ENCODE assay signal across 19 cellular contexts in the genomic region with DNA sequence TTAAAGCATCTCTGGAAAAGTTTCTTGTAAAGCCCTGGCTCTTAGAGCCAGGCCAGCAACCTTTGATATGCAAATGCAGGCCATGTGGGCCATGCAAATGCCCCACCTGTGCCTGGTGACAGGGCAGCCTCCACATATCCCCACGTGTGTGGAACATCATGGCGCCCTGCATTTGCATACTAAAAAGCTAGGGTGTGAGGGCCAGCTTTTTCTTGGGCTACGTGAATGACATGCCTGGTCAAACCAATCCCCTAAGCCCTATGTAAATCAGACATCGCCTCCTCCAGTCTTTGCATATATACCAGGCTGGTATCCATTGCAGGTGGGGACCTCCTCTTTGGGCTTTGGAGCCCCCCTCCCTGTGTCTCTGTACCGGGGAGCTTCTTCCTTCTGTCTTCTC. TPM values are rescaled to one million over a fixed set of nuclear protein-coding genes. Genes with fewer than 3 reads are reported as not detected.
DNase-seq lines count a peak whose midpoint lies in the region; FAIRE-seq and TF ChIP-seq lines count a peak whose summit lies in the region.
"Had no signal": no experiment of that assay in that cellular context is flagged by ENCODE, and none has a peak within 500 bp of the region (broad histone marks: within the 10 kb centered on the region; RNA-seq: fewer than 3 reads in every experiment).

No MANE protein-coding gene starts in this region.

- H3K9ac ChIP-seq in H9 (ENCODE audit: extremely low read depth, insufficient read length, low read length) (no peak overlapping the region), iPS-15b (ENCODE audit: low read depth, low read length) (no peak overlapping the region), neural progenitor cell (no peak overlapping the region)

- no TSS peak for BruUV-seq in OCI-LY7 (replicated peaks; lab: Mats Ljungman, UMichigan)

- no peak for FAIRE-seq in small intestine (lab: Jason Lieb, UNC)
- FAIRE-seq: D721Med, GM12892 had no signal

- H4K8ac ChIP-seq in H9 (replicated peaks; ENCODE audit: insufficient read length, low read depth, low read length): no peak overlapping the region

- no peaks in the 10 kb centered on the region for H3K27me3 ChIP-seq in H9 (ENCODE audit: insufficient read depth, low read length)
- no peaks in the 10 kb centered on the region for H3K27me3 ChIP-seq in iPS-15b (ENCODE audit: control insufficient read depth, insufficient read depth, low read length)
- no peaks in the 10 kb centered on the region for H3K27me3 ChIP-seq in neural progenitor cell
- H3K27me3 ChIP-seq in small intestine (ENCODE audit: control insufficient read depth in 2 of 2, insufficient read depth in 2 of 2, low read length in 2 of 2): no peaks in the 10 kb centered on the region
- no peaks in the 10 kb centered on the region for H3K27me3 ChIP-seq in dorsolateral prefrontal cortex
- H3K27me3 ChIP-seq: SJSA1 had no signal

- TF ChIP-seq CTCF in H9 (conservative IDR thresholded peaks at IDR 0.05) (no peak), OCI-LY7 (conservative IDR thresholded peaks at IDR 0.05; ENCODE audit: low read length) (no peak), neural progenitor cell (IDR thresholded peaks at IDR 0.05) (no peak), dorsolateral prefrontal cortex (IDR thresholded peaks at IDR 0.05 in 54 of 56, conservative IDR thresholded peaks at IDR 0.05 in 2 of 56; ENCODE audit: low read depth in 1 of 56, partially characterized antibody in 56 of 56) (no peak)

- intact Hi-C loops in OCI-LY7 (cut with micrococcal nuclease; ENCODE audit: unreplicated experiment) (no loop called here), dorsolateral prefrontal cortex (cut with DNase I) (no loop called here)

- peak overlapping the region; percentile 89 to 94 (median 90); a peak in 5 of 7 replicates for H3K27ac Mint-ChIP-seq in H9
- H3K27ac Mint-ChIP-seq in neural progenitor cell: peak overlapping the region; percentile 80
- H3K27ac Mint-ChIP-seq: CD4-positive, alpha-beta T cell had no signal

- H2BK15ac ChIP-seq in H9 (ENCODE audit: low read depth, low read length): no peak overlapping the region

- CTCF ChIA-PET in OCI-LY7 (lab: Charles Lee; ENCODE audit: unreplicated experiment): no interaction called here

- no peak overlapping the region for H3K14ac ChIP-seq in H9 (ENCODE audit: insufficient read depth, low read length)

- peaks cover 53 to 63% of the 10 kb centered on the region in 2 experiments for H3K4me1 Mint-ChIP-seq in H9
- peaks cover 40% of the 10 kb centered on the region for H3K4me1 Mint-ChIP-seq in neural progenitor cell

- peaks cover 14% of the 10 kb centered on the region for H3F3A ChIP-seq in neural progenitor cell (ENCODE audit: low read depth)

- WGBS in H9 (ENCODE audit: extremely low coverage, insufficient read length, low lambda C conversion rate): no CpG with 5 or more reads among the region's 5 CpGs
- WGBS in small intestine, 3 donors: 87 to 94% (median 88%) methylated on average over 5 of the region's 5 CpGs

- peaks cover 6% of the 10 kb centered on the region for H3K79me1 ChIP-seq in H9 (ENCODE audit: insufficient read depth, low read depth, low read length, poor library complexity, severe bottlenecking)

- H2AK5ac ChIP-seq in H9 (ENCODE audit: insufficient read length, low read length): no peak overlapping the region

- H3K23me2 ChIP-seq in H9 (ENCODE audit: insufficient read length, low read depth, low read length, poor library complexity, severe bottlenecking): no peaks in the 10 kb centered on the region

- H2BK5ac ChIP-seq in H9 (ENCODE audit: insufficient read length, low read length): no peak overlapping the region

- H2BK12ac ChIP-seq in H9 (ENCODE audit: insufficient read length, low read depth, low read length): no peak overlapping the region

- no peak overlapping the region for H3K23ac ChIP-seq in H9 (ENCODE audit: insufficient read length, low read depth, low read length)

- DNase-seq in H9 (peak; percentile 97), OCI-LY7 (ENCODE audit: low spot score) (peak; percentile 37), neural progenitor cell (ENCODE audit: low spot score) (no peak), NCI-H1694 (lab: John Stamatoyannopoulos, UW) (no peak), small intestine (no peak), dorsolateral prefrontal cortex (no peak)
- DNase-seq: CD4-positive, alpha-beta T cell; DND-41; IMR-90; Kasumi-1; MM.1S; NCI-H1105 treated with DMSO at 0.1 percent for 48 hours; NCI-H187 treated with DMSO at 0.1 percent for 48 hours; PC-3 had no signal

- POLR2A ChIA-PET in OCI-LY7 (lab: Charles Lee): no interaction called here

- H2BK20ac ChIP-seq in H9 (ENCODE audit: low read depth, low read length, poor library complexity, severe bottlenecking): no peak overlapping the region

- H3K18ac ChIP-seq in H9 (ENCODE audit: insufficient read length, low read depth, low read length): no peak overlapping the region

- peaks cover 11 to 22% (median 17%) of the 10 kb centered on the region in 3 experiments; a peak in 6 of 7 replicates for H3K36me3 Mint-ChIP-seq in H9 (ENCODE audit: insufficient read depth in 1 of 3, low read depth in 3 of 3)
- peaks cover 57% of the 10 kb centered on the region for H3K36me3 Mint-ChIP-seq in neural progenitor cell

- H3K9me3 ChIP-seq in H9 (ENCODE audit: control insufficient read depth, low read depth, low read length) (no peaks in the 10 kb centered on the region), OCI-LY7 (ENCODE audit: low read length) (no peaks in the 10 kb centered on the region), iPS-15b (ENCODE audit: control insufficient read depth, insufficient read depth, low read length) (no peaks in the 10 kb centered on the region), neural progenitor cell (ENCODE audit: low read depth) (no peaks in the 10 kb centered on the region), small intestine (ENCODE audit: control insufficient read depth, low read depth) (no peaks in the 10 kb centered on the region)
- H3K9me3 ChIP-seq: SJSA1 had no signal

- H3K9me3 Mint-ChIP-seq in H9 (no peaks in the 10 kb centered on the region), neural progenitor cell (peaks cover 17% of the 10 kb centered on the region)
- H3K9me3 Mint-ChIP-seq: CD4-positive, alpha-beta T cell had no signal

- H4K20me1 ChIP-seq in H9 (ENCODE audit: control insufficient read depth, insufficient read depth, insufficient read length) (no peaks in the 10 kb centered on the region), OCI-LY7 (ENCODE audit: insufficient read depth, low read length) (no peaks in the 10 kb centered on the region), neural progenitor cell (ENCODE audit: low read depth) (peaks cover 57% of the 10 kb centered on the region)

- H3K4me1 ChIP-seq in H9 (ENCODE audit: insufficient read depth, low read length): peaks cover 12% of the 10 kb centered on the region
- H3K4me1 ChIP-seq in OCI-LY7 (ENCODE audit: insufficient read depth, low read length, poor library complexity, severe bottlenecking): peaks cover 17% of the 10 kb centered on the region
- H3K4me1 ChIP-seq in iPS-15b (ENCODE audit: control insufficient read depth, insufficient read depth, low read length): peaks cover 29% of the 10 kb centered on the region
- peaks cover 45% of the 10 kb centered on the region for H3K4me1 ChIP-seq in neural progenitor cell
- no peaks in the 10 kb centered on the region for H3K4me1 ChIP-seq in small intestine (ENCODE audit: control insufficient read depth in 2 of 2, insufficient read depth in 1 of 2, low read depth in 1 of 2, low read length in 1 of 2)

- H3T11ph ChIP-seq in H9 (ENCODE audit: low read length): no peak overlapping the region

- no peak overlapping the region for H2BK120ac ChIP-seq in H9 (ENCODE audit: low read depth, low read length, poor library complexity, severe bottlenecking)

- H3K79me2 ChIP-seq in H9 (ENCODE audit: insufficient read depth, low read length) (peaks cover 12% of the 10 kb centered on the region; the same call in 1 of the 2 replicates), OCI-LY7 (ENCODE audit: insufficient read depth, low read depth, low read length) (no peaks in the 10 kb centered on the region), neural progenitor cell (ENCODE audit: low read depth) (peaks cover 100% of the 10 kb centered on the region)

- H2AFZ ChIP-seq in H9 (ENCODE audit: low read length): no peak overlapping the region
- H2AFZ ChIP-seq in OCI-LY7 (ENCODE audit: low read length): no peak overlapping the region
- H2AFZ ChIP-seq in neural progenitor cell (replicated peaks): no peak overlapping the region

- H3K27ac ChIP-seq in H9 (ENCODE audit: insufficient read length, low read depth, low read length) (no peak overlapping the region), OCI-LY7 (ENCODE audit: low read depth, low read length, poor library complexity, severe bottlenecking) (no peak overlapping the region), neural progenitor cell (no peak overlapping the region), small intestine (ENCODE audit: low read depth in 1 of 2, low read length in 1 of 2) (no peak overlapping the region), dorsolateral prefrontal cortex (no peak overlapping the region)
- H3K27ac ChIP-seq: RWPE1, SJSA1 had no signal

- no peaks in the 10 kb centered on the region for H3K9me2 ChIP-seq in OCI-LY7 (ENCODE audit: insufficient read depth, low read length)

- H3K4me2 ChIP-seq in H9 (ENCODE audit: insufficient read depth, insufficient read length, low read length): no peak overlapping the region
- no peak overlapping the region for H3K4me2 ChIP-seq in OCI-LY7 (ENCODE audit: low read length)
- no peak overlapping the region for H3K4me2 ChIP-seq in neural progenitor cell

- no peak overlapping the region for H3K4ac ChIP-seq in H9 (ENCODE audit: low read depth, low read length)

- H3K36me3 ChIP-seq in OCI-LY7 (ENCODE audit: insufficient read depth, low read length) (no peaks in the 10 kb centered on the region), iPS-15b (ENCODE audit: control insufficient read depth, insufficient read depth, low read length) (no peaks in the 10 kb centered on the region), neural progenitor cell (no peaks in the 10 kb centered on the region), small intestine (ENCODE audit: control insufficient read depth in 2 of 2, insufficient read depth in 2 of 2, low read length in 2 of 2) (no peaks in the 10 kb centered on the region)
- H3K36me3 ChIP-seq: SJSA1 had no signal

- H3K56ac ChIP-seq in H9 (ENCODE audit: insufficient read length, low read depth, low read length): no peak overlapping the region

- no peaks in the 10 kb centered on the region for H3K27me3 Mint-ChIP-seq in H9 (ENCODE audit: low read depth)
- H3K27me3 Mint-ChIP-seq in neural progenitor cell (ENCODE audit: insufficient read depth, low read depth): peaks cover 6% of the 10 kb centered on the region

- H3K4me3 Mint-ChIP-seq in H9: no peak overlapping the region
- H3K4me3 Mint-ChIP-seq in neural progenitor cell: no peak overlapping the region
- H3K4me3 Mint-ChIP-seq: CD4-positive, alpha-beta T cell had no signal

- H4K5ac ChIP-seq in H9 (ENCODE audit: insufficient read length, low read depth, low read length): no peak overlapping the region

- H3K4me3 ChIP-seq in OCI-LY7 (ENCODE audit: low read depth, low read length, poor library complexity, severe bottlenecking) (no peak overlapping the region), iPS-15b (ENCODE audit: low read depth, low read length) (peak overlapping the region; percentile 33), neural progenitor cell (no peak overlapping the region), small intestine (ENCODE audit: low read depth in 1 of 2, low read length in 2 of 2) (no peak overlapping the region), dorsolateral prefrontal cortex (no peak overlapping the region)
- H3K4me3 ChIP-seq: SJSA1 had no signal

- H4K91ac ChIP-seq in H9 (ENCODE audit: insufficient read length, low read depth, low read length): no peak overlapping the region

RNA-seq across cellular contexts. Expression of gene CSRP2, which starts 6.4 kb away (rescaled TPM):
- 156 and 158 TPM in 2 replicates for total RNA-seq in H9 (2021)
- 4.3 and 7.7 TPM in 2 replicates for total RNA-seq in OCI-LY7 (2014; rRNA removed; shearing (Covaris generic))
- total RNA-seq in OCI-LY7 (2022): 0.63 TPM in 1 of 2 replicates, not detected in the other
- total RNA-seq in neural progenitor cell (ENCODE audit: low replicate concordance): 353 and 405 TPM in 2 replicates
- polyA plus RNA-seq in small intestine: 10 to 100 TPM in 2 of 3 donors, 1 to 10 TPM in 1; 1.8 to 40.1 (median 13.5) TPM
- total RNA-seq in dorsolateral prefrontal cortex: 10 to 100 TPM; 13.5 to 65.4 (median 26.9) TPM
- total RNA-seq: CD4-positive, alpha-beta T cell had no signal

Comparison
In these comparisons a context has a peak if more than half of its experiments do, and no peak if none do; other contexts are left out.
1. DNase-seq: peak in H9 (single experiment) and OCI-LY7 (single experiment); none in neural progenitor cell (single experiment), NCI-H1694 (single experiment), small intestine (single experiment) and dorsolateral prefrontal cortex (0 of 10).